8 cellular contexts compared by ENCODE assay signal in the genomic region with DNA sequence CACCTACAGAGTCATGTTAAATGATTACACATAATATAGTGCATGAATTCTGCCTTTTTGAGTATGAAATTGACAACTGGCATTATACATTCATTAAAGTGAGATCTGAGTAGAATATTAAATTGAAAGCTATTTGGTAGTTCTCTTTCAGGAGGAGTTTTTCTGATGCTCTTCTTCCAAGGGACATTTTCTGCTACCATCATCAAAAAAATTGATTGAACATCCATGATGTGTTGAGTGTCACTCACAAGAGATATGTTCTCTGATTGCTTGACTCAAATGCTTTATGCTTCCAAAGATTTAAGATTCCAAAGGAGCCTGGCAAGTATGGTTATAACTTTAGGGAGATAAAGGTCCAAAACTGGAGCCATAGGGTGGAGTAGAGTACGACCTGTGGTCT.
"Had no signal": no experiment of that assay in that cellular context is flagged by ENCODE, and none has a peak within 500 bp of the region (broad histone marks: within the 10 kb centered on the region; RNA-seq: fewer than 3 reads in every experiment).

No MANE protein-coding gene starts in this region.

- ATAC-seq: HCT116 had no signal

- H3K36me3 ChIP-seq: HAP-1 had no signal

- DNase-seq: GM23248, GOT3, H7, HFFc6, KG1 had no signal

- H3K27ac ChIP-seq: GM23248, HL-60 had no signal

- H3K4me3 ChIP-seq: GM23248, HAP-1 had no signal

- H3K9me3 ChIP-seq: HAP-1 had no signal

- H3K4me1 ChIP-seq: HAP-1 had no signal
